In the genomic region with DNA sequence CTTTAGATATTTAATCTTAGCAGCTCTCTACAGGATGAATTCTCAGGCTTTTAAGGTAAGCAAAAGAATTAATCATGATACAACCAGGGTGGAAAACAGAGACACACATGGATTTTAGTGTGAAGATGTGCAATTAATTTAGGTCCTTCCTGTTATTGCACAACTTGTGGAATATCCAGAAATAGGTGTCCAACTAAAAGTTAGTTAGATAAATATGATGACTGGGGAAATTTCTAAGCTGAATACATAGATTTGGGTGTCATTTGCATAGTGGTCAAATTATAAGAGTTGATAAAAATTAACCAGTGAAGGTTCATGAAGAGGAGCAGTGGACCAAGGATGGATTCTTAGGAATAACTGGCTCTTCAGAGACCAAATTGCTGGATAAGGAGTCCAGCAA, we compare ENCODE assay signal across 35 cellular contexts.
"Had no signal": no experiment of that assay in that cellular context is flagged by ENCODE, and none has a peak within 500 bp of the region (broad histone marks: within the 10 kb centered on the region; RNA-seq: fewer than 3 reads in every experiment).

No MANE protein-coding gene starts in this region.

- H3K4me3 ChIP-seq: MG63 had no signal

- H3K27me3 ChIP-seq: MG63 had no signal

- DNase-seq: MG63, MM.1S, MV-4-11, NCI-H1048, NCI-H1092, NCI-H1092 treated with DMSO at 0.1 percent for 48 hours, NCI-H1105, NCI-H1105 treated with DMSO at 0.1 percent for 48 hours, NCI-H1417, NCI-H1417 treated with DMSO at 0.1 percent for 48 hours, NCI-H1436, NCI-H1436 treated with DMSO at 0.1 percent for 48 hours, NCI-H146, NCI-H1694, NCI-H1694 treated with DMSO at 0.1 percent for 48 hours, NCI-H187, NCI-H187 treated with DMSO at 0.1 percent for 48 hours, NCI-H1930, NCI-H2029, NCI-H2029 treated with DMSO at 0.1 percent for 48 hours, NCI-H2081, NCI-H2081 treated with DMSO at 0.1 percent for 48 hours, NCI-H2107, NCI-H2171, NCI-H2171 treated with DMSO at 0.1 percent for 48 hours, NCI-H2227 treated with DMSO at 0.1 percent for 48 hours, NCI-H226, NCI-H345, NCI-H446, NCI-H446 treated with DMSO at 0.1 percent for 48 hours, NCI-H510A, NCI-H510A treated with DMSO at 0.1 percent for 48 hours, NCI-H524, NCI-H524 treated with DMSO at 0.1 percent for 48 hours, NCI-H526 had no signal

- H3K9me3 ChIP-seq: MG63 had no signal

- H3K36me3 ChIP-seq: MG63 had no signal
